In the genomic region with DNA sequence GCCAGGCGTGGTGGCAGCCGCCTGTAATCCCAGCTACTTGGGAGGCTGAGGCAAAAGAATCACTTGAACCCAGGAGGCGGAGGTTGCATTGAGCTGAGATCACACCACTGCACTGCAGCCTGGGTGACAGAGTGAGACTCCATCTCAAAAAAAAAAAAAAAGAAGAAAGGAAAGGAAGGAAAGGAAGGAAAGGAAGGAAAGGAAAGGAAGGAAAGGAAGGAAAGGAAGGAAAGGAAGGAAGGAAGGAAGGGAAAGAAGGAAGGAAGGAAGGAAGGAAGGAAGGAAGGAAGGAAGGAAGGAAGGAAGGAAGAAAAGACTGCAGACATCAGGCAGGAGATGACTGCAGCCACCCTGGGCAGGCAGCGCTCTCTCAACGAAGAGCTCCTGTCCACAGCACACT, we compare ENCODE assay signal across 2 cellular contexts. TPM values are rescaled to one million over a fixed set of nuclear protein-coding genes. Genes with fewer than 3 reads are reported as not detected.
"Had no signal": no experiment of that assay in that cellular context is flagged by ENCODE, and none has a peak within 500 bp of the region (broad histone marks: within the 10 kb centered on the region; RNA-seq: fewer than 3 reads in every experiment).

No MANE protein-coding gene starts in this region.

RNA-seq across cellular contexts. Expression of gene CERS1, which starts 6.6 kb away (rescaled TPM):
- total RNA-seq: Peyer's patch, SJSA1 had no signal
